In genomic region chr17:75689441-75689873, GRCh38 we compare ENCODE assay signal across 9 cellular contexts. TPM values are rescaled to one million over a fixed set of nuclear protein-coding genes. Genes with fewer than 3 reads are reported as not detected.
DNase-seq lines count a peak whose midpoint lies in the region; ATAC-seq and TF ChIP-seq lines count a peak whose summit lies in the region.
"Had no signal": no experiment of that assay in that cellular context is flagged by ENCODE, and none has a peak within 500 bp of the region (broad histone marks: within the 10 kb centered on the region; RNA-seq: fewer than 3 reads in every experiment).

No MANE protein-coding gene starts in this region.

- H4K20me1 ChIP-seq in OCI-LY3 (ENCODE audit: insufficient read depth, low read length) (no peaks in the 10 kb centered on the region), mammary epithelial cell (ENCODE audit: insufficient read depth, low read length) (no peaks in the 10 kb centered on the region)

- BruUV-seq in mammary epithelial cell (replicated peaks; lab: Mats Ljungman, UMichigan) = no TSS peak

- CTCF ChIA-PET in mammary epithelial cell (lab: Charles Lee; ENCODE audit: low non-redundant PET) = interaction anchor here (0.6 kb wide), 1 partner anchor 23 kb away, joined by 3 read pairs; no protein-coding TSS in a partner anchor

- H3K27ac ChIP-seq in OCI-LY3 (ENCODE audit: low read length) (peak overlapping the region; percentile 90), mammary epithelial cell (ENCODE audit: insufficient read depth, low read depth, low read length) (peak overlapping the region; percentile 97), skin epidermis (peak overlapping the region in 20 of 21 experiments; percentile 57 to 91 (median 85))
- H3K27ac ChIP-seq: VCaP had no signal

- in situ Hi-C loops in GM13977 (cut with MboI; ENCODE audit: low pct_unique_long_range_greater_than_20kb, low sequenced_read_pairs, unreplicated experiment) = no loop called here
- in situ Hi-C loops in mammary epithelial cell (cut with MboI; ENCODE audit: low sequenced_read_pairs in 2 of 2) = no loop called here

- peak overlapping the region; percentile 16; the same call in 1 of the 2 replicates for H3K4me3 ChIP-seq in OCI-LY3 (ENCODE audit: low read length)
- no peak overlapping the region for H3K4me3 ChIP-seq in mammary epithelial cell (replicated peaks in 1 of 3; ENCODE audit: insufficient read depth in 1 of 3, low read depth in 2 of 3, low read length in 3 of 3)
- no peak overlapping the region for H3K4me3 ChIP-seq in skin epidermis

- H3K9ac ChIP-seq in OCI-LY3 (ENCODE audit: low read length) (peak overlapping the region; percentile 66), mammary epithelial cell (ENCODE audit: insufficient read depth, low read length) (peak overlapping the region; percentile 84)

- H3K27me3 ChIP-seq in OCI-LY3 (ENCODE audit: low read depth, low read length) (no peaks in the 10 kb centered on the region), mammary epithelial cell (ENCODE audit: insufficient read depth, low read length) (no peaks in the 10 kb centered on the region)

- DNase-seq in GM13977 (ENCODE audit: low spot score) = peak; percentile 37
- peak; percentile 99 for DNase-seq in mammary epithelial cell
- no peak for DNase-seq in 8988T
- DNase-seq in AML-193 (lab: John Stamatoyannopoulos, UW) = no peak
- DNase-seq in globus pallidus (ENCODE audit: low spot score) = no peak

- H3K4me1 ChIP-seq in OCI-LY3 (ENCODE audit: low read length) (peaks cover 54% of the 10 kb centered on the region), mammary epithelial cell (ENCODE audit: insufficient read depth, low read length) (peaks cover 96% of the 10 kb centered on the region)

- H3K4me2 ChIP-seq in OCI-LY3 (ENCODE audit: low read length) = peak overlapping the region; percentile 87
- peak overlapping the region; percentile 38 for H3K4me2 ChIP-seq in mammary epithelial cell (ENCODE audit: insufficient read depth, low read depth, low read length)

- ATAC-seq in HG03045 (IDR thresholded peaks at IDR 0.05; ENCODE audit: unreplicated experiment) = no peak

- no peaks in the 10 kb centered on the region for H3K9me3 ChIP-seq in OCI-LY3 (ENCODE audit: insufficient read depth, low read length)
- H3K9me3 ChIP-seq in mammary epithelial cell (replicated peaks; ENCODE audit: insufficient read depth, low read length) = no peaks in the 10 kb centered on the region

- dilution Hi-C loops in mammary epithelial cell (cut with HindIII; ENCODE audit: low sequenced_read_pairs) = no loop called here

- H3K36me3 ChIP-seq in OCI-LY3 (replicated peaks; ENCODE audit: low read depth, low read length) (peaks cover 66% of the 10 kb centered on the region), mammary epithelial cell (ENCODE audit: insufficient read depth, low read length) (peaks cover 5% of the 10 kb centered on the region)

- intact Hi-C loops in mammary epithelial cell (cut with micrococcal nuclease) = loop anchor here (10.0 kb wide), 1 partner anchor 185 kb away; the partner anchor contains the start of gene TRIM47

- H3K79me2 ChIP-seq in OCI-LY3 (ENCODE audit: low read length) = peaks cover 91% of the 10 kb centered on the region
- H3K79me2 ChIP-seq in mammary epithelial cell (ENCODE audit: insufficient read depth, low read length) = peaks cover 55% of the 10 kb centered on the region

- H2AFZ ChIP-seq in OCI-LY3 (ENCODE audit: low read depth, low read length) (no peak overlapping the region), mammary epithelial cell (ENCODE audit: low read depth, low read length) (no peak overlapping the region)

- TF ChIP-seq CTCF in GM13977 (IDR thresholded peaks at IDR 0.05; ENCODE audit: extremely low read depth, insufficient read depth, missing control alignments) (no peak), OCI-LY3 (IDR thresholded peaks at IDR 0.05; ENCODE audit: low read depth, low read length) (no peak), mammary epithelial cell (conservative IDR thresholded peaks at IDR 0.05 in 1 of 2, IDR thresholded peaks at IDR 0.05 in 1 of 2; ENCODE audit: extremely low read depth in 1 of 2, insufficient read depth in 1 of 2, low read depth in 1 of 2, low read length in 2 of 2) (no peak)

- 2% methylated on average over 6 of the region's 6 CpGs for WGBS in mammary epithelial cell (ENCODE audit: low coverage, missing lambda C conversion rate)

RNA-seq across cellular contexts. Expression of gene SAP30BP, which starts 22.3 kb away (rescaled TPM):
- total RNA-seq in mammary epithelial cell = 100 to 1,000 TPM in 1 of 2 donors, 10 to 100 TPM in 1; 49.0 to 105 TPM
- 85.8 TPM for polyA plus RNA-seq in mammary epithelial cell
- 78.9 TPM for polyA minus RNA-seq in mammary epithelial cell

RNA-seq across cellular contexts. Expression of gene RECQL5, which starts 22.5 kb away (rescaled TPM):
- 10 to 100 TPM; 25.3 to 34.8 TPM for total RNA-seq in mammary epithelial cell
- 14.5 TPM for polyA plus RNA-seq in mammary epithelial cell
- polyA minus RNA-seq in mammary epithelial cell = 27.2 TPM

RNA-seq across cellular contexts. Expression of gene ITGB4, which starts 31.8 kb away (rescaled TPM):
- 1,000 to 10,000 TPM; 2,525 to 2,618 TPM for total RNA-seq in mammary epithelial cell
- polyA plus RNA-seq in mammary epithelial cell = 1,059 TPM
- polyA minus RNA-seq in mammary epithelial cell = 2,510 TPM

RNA-seq across cellular contexts. Expression of gene SMIM5, which starts 56.2 kb away (rescaled TPM):
- not detected for total RNA-seq in mammary epithelial cell
- polyA plus RNA-seq in mammary epithelial cell = 0.03 TPM
- polyA minus RNA-seq in mammary epithelial cell = not detected

Comparison
In these comparisons a context has a peak if more than half of its experiments do, and no peak if none do; other contexts are left out.
1. DNase-seq: peak in GM13977 (single experiment) and mammary epithelial cell (single experiment); none in 8988T (single experiment), AML-193 (0 of 2) and globus pallidus (single experiment).
2. Peak in every context shown above with its lines, with median percentiles within 50 percentile points of each other: H3K27ac ChIP-seq.